8 cellular contexts compared by ENCODE assay signal in genomic region chr1:206685749-206686485, GRCh38. TPM values are rescaled to one million over a fixed set of nuclear protein-coding genes. Genes with fewer than 3 reads are reported as not detected.
A peak's percentile ranks its signal among the peaks of the same experiment; 100 is the strongest.
DNase-seq lines count a peak whose midpoint lies in the region; FAIRE-seq and TF ChIP-seq lines count a peak whose summit lies in the region.

No MANE protein-coding gene starts in this region.

- peak overlapping the region; percentile 98 for H3K27ac Mint-ChIP-seq in T-helper 2 cell treated with Interferon-gamma antibody and Interleukin-4, amounts not matched to agents 5 μg/mL and 100 μg/mL, for 36 hours

- peak; percentile 56 for FAIRE-seq in GM18507 (lab: Jason Lieb, UNC)
- FAIRE-seq in HTR-8/SVneo (lab: Jason Lieb, UNC), result no peak
- FAIRE-seq in kidney (lab: Jason Lieb, UNC), result no peak

- peak; percentile 89 for DNase-seq in ACHN
- no peak for DNase-seq in GM18507 (ENCODE audit: extremely low spot score, insufficient read length, low read depth)
- DNase-seq in HTR-8/SVneo (ENCODE audit: insufficient read length, low spot score), result peak; percentile 42
- DNase-seq in T-helper 2 cell treated with Interferon-gamma antibody and Interleukin-4, amounts not matched to agents 5 μg/mL and 100 μg/mL, for 36 hours (ENCODE audit: low spot score), result peak; percentile 58
- peak; percentile 59 for DNase-seq in central memory CD4-positive, alpha-beta T cell
- peak; percentile 89 for DNase-seq in kidney
- peak; percentile 33 for DNase-seq in stimulated activated CD4-positive, alpha-beta T cell treated with anti-CD3 and anti-CD28 coated beads, Interleukin-4, amount 100 ng/mL, for 1 hour
- no peak for DNase-seq in NCI-H446 (lab: John Stamatoyannopoulos, UW)

- peak overlapping the region; percentile 91 to 95 for H3K27ac ChIP-seq in kidney (ENCODE audit: low read depth in 2 of 2, low read length in 2 of 2)

- intact Hi-C loops in kidney (cut with DNase I), result no loop called here

- H3K4me1 Mint-ChIP-seq in T-helper 2 cell treated with Interferon-gamma antibody and Interleukin-4, amounts not matched to agents 5 μg/mL and 100 μg/mL, for 36 hours (ENCODE audit: low read depth), result peaks cover 31% of the 10 kb centered on the region

- H3K27me3 Mint-ChIP-seq in T-helper 2 cell treated with Interferon-gamma antibody and Interleukin-4, amounts not matched to agents 5 μg/mL and 100 μg/mL, for 36 hours (ENCODE audit: low read depth), result peaks cover 6% of the 10 kb centered on the region

- TF ChIP-seq CTCF in kidney (IDR thresholded peaks at IDR 0.05; ENCODE audit: borderline replicate concordance, extremely low read depth, insufficient read depth), result no peak

- peak overlapping the region; percentile 99 for H3K4me3 Mint-ChIP-seq in T-helper 2 cell treated with Interferon-gamma antibody and Interleukin-4, amounts not matched to agents 5 μg/mL and 100 μg/mL, for 36 hours

- H3K4me3 ChIP-seq in kidney (ENCODE audit: low read length in 2 of 2), result peak overlapping the region; percentile 76 to 91

- peaks cover 5% of the 10 kb centered on the region for H3K36me3 Mint-ChIP-seq in T-helper 2 cell treated with Interferon-gamma antibody and Interleukin-4, amounts not matched to agents 5 μg/mL and 100 μg/mL, for 36 hours (ENCODE audit: low read depth)

- H3K9me3 ChIP-seq in kidney (ENCODE audit: control insufficient read depth in 1 of 2, low read length in 2 of 2), result no peaks in the 10 kb centered on the region

- peaks cover 35 to 42% of the 10 kb centered on the region in 2 donors for H3K4me1 ChIP-seq in kidney (ENCODE audit: control insufficient read depth in 1 of 2, insufficient read depth in 1 of 2, low read depth in 1 of 2, low read length in 2 of 2)

- in situ Hi-C loops in ACHN (cut with HindIII; ENCODE audit: low pct_ligation_motif_present, low pct_unique_long_range_greater_than_20kb, low sequenced_read_pairs), result no loop called here

- H3K9ac ChIP-seq in kidney (ENCODE audit: low read length in 2 of 2), result peak overlapping the region; percentile 52 to 94

- H3K36me3 ChIP-seq in kidney (ENCODE audit: control insufficient read depth in 1 of 2, insufficient read depth in 2 of 2, low read length in 2 of 2), result no peaks in the 10 kb centered on the region

- H3K9me3 Mint-ChIP-seq in T-helper 2 cell treated with Interferon-gamma antibody and Interleukin-4, amounts not matched to agents 5 μg/mL and 100 μg/mL, for 36 hours, result no peaks in the 10 kb centered on the region

RNA-seq across cellular contexts. Expression of gene MAPKAPK2, which starts 1.2 kb away (rescaled TPM):
- 113 TPM for total RNA-seq in kidney
- 84.5 TPM for polyA plus RNA-seq in kidney (ENCODE audit: insufficient read depth, low read depth, low replicate concordance)

RNA-seq across cellular contexts. Expression of gene DYRK3, which starts 50.6 kb away (rescaled TPM):
- total RNA-seq in kidney, result 12.7 TPM
- 3.5 TPM for polyA plus RNA-seq in kidney (ENCODE audit: insufficient read depth, low read depth, low replicate concordance)

Comparison
In these comparisons a context has a peak if more than half of its experiments do, and no peak if none do; other contexts are left out.
1. DNase-seq: peak in ACHN (single experiment), HTR-8/SVneo (single experiment), T-helper 2 cell treated with Interferon-gamma antibody and Interleukin-4, amounts not matched to agents 5 μg/mL and 100 μg/mL, for 36 hours (single experiment), central memory CD4-positive, alpha-beta T cell (single experiment), kidney (single experiment) and stimulated activated CD4-positive, alpha-beta T cell treated with anti-CD3 and anti-CD28 coated beads, Interleukin-4, amount 100 ng/mL, for 1 hour (single experiment); none in GM18507 (single experiment) and NCI-H446 (0 of 2).